Comparison of ENCODE assay signal across 19 cellular contexts in the genomic region with DNA sequence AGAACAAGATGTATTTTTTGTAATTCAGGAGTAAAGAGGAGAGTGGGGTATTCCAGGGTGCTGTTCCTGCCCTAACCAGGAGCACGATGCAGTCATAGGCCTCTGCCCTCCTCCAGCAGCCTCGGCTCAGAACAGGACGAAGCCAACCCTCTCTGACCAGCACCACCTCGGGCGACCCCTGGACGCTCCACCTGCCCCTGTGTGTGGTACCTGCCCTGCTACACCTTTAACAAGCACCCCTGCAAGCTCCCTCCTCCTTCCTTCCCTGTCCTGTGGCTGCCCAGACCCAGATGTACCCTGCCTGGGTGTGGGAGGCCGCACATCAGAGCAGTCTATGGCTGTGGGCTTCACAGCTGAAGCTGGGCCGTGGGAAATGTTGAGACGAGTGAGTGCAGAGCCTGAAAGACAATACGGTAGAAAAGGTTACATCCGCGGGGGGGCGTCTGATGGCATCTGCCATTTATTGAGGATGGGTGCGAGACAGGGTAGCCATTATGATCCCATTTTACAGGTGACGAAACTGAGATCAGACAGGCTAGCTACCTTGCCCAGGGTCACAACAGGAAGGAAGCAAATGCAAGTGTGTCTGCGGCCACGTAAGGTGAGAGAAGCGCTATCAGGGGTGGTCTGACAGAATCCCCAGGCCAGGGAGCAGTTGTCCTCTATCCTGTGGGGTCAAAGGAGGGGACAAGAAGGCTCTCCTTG. TPM values are rescaled to one million over a fixed set of nuclear protein-coding genes. Genes with fewer than 3 reads are reported as not detected.
DNase-seq lines count a peak whose midpoint lies in the region; ATAC-seq and TF ChIP-seq lines count a peak whose summit lies in the region.
"Had no signal": no experiment of that assay in that cellular context is flagged by ENCODE, and none has a peak within 500 bp of the region (broad histone marks: within the 10 kb centered on the region; RNA-seq: fewer than 3 reads in every experiment).

No MANE protein-coding gene starts in this region.

- no peak for TF ChIP-seq POLR2A in heart left ventricle (IDR thresholded peaks at IDR 0.05)

- peak in 1 of 4 donors; percentile 25 for ATAC-seq in heart left ventricle
- ATAC-seq in left cardiac atrium: no peak
- no peak for ATAC-seq in psoas muscle
- ATAC-seq in aorta (ENCODE audit: low FRiP score): no peak
- ATAC-seq: naive thymus-derived CD8-positive, alpha-beta T cell; stimulated activated naive CD8-positive, alpha-beta T cell treated with anti-CD3 and anti-CD28 coated beads, Interleukin-15, amount 100 ng/mL, for 72 hours; T-cell had no signal

- H3K9me3 ChIP-seq in heart left ventricle: no peaks in the 10 kb centered on the region
- no peaks in the 10 kb centered on the region for H3K9me3 ChIP-seq in liver (ENCODE audit: control insufficient read depth in 4 of 4, low read length in 3 of 4)
- H3K9me3 ChIP-seq in psoas muscle: no peaks in the 10 kb centered on the region
- no peaks in the 10 kb centered on the region for H3K9me3 ChIP-seq in aorta (ENCODE audit: control insufficient read depth, low read length)

- H3K36me3 ChIP-seq in heart left ventricle (no peaks in the 10 kb centered on the region), liver (ENCODE audit: control insufficient read depth in 4 of 4, insufficient read depth in 3 of 4, low read depth in 1 of 4, low read length in 3 of 4) (peaks cover 0 to 2% (median 0%) of the 10 kb centered on the region in 4 donors), psoas muscle (ENCODE audit: insufficient read depth in 1 of 2, low read depth in 1 of 2) (no peaks in the 10 kb centered on the region), aorta (ENCODE audit: control insufficient read depth in 1 of 2, insufficient read depth in 2 of 2, low read length in 1 of 2) (no peaks in the 10 kb centered on the region)

- H3K9ac ChIP-seq in liver (ENCODE audit: low read depth in 1 of 2, low read length in 2 of 2): peak overlapping the region in 1 of 2 donors; percentile 34

- H3K27me3 ChIP-seq in heart left ventricle (no peaks in the 10 kb centered on the region), liver (ENCODE audit: control insufficient read depth in 4 of 4, insufficient read depth in 4 of 4, low read length in 3 of 4) (peaks cover 0 to 4% (median 3%) of the 10 kb centered on the region in 4 donors), psoas muscle (ENCODE audit: insufficient read depth in 3 of 3, low read length in 2 of 3) (no peaks in the 10 kb centered on the region), aorta (ENCODE audit: control insufficient read depth in 1 of 2, insufficient read depth in 2 of 2, low read length in 1 of 2) (no peaks in the 10 kb centered on the region), dorsolateral prefrontal cortex (peaks cover 0 to 26% (median 0%) of the 10 kb centered on the region in 45 donors)

- TF ChIP-seq CTCF in heart left ventricle (IDR thresholded peaks at IDR 0.05) (no peak), liver (IDR thresholded peaks at IDR 0.05; ENCODE audit: low read depth, low read length, missing input control) (no peak), psoas muscle (IDR thresholded peaks at IDR 0.05) (no peak), dorsolateral prefrontal cortex (IDR thresholded peaks at IDR 0.05 in 54 of 56, conservative IDR thresholded peaks at IDR 0.05 in 2 of 56; ENCODE audit: low read depth in 1 of 56, partially characterized antibody in 56 of 56) (no peak)

- no peak for TF ChIP-seq RAD21 in liver (IDR thresholded peaks at IDR 0.05)

- DNase-seq in heart left ventricle (no peak), left cardiac atrium (no peak), psoas muscle (no peak), aorta (peak in 1 of 2 donors; percentile 72), dorsolateral prefrontal cortex (no peak), AG08396 (ENCODE audit: low spot score) (no peak), HuH-7.5 (ENCODE audit: low spot score) (no peak)
- DNase-seq: activated CD4-positive, alpha-beta T cell treated with anti-CD3 and anti-CD28 coated beads, Interleukin-2, amount 50 U/mL, for 4 hours; activated naive CD4-positive, alpha-beta T cell treated with Interleukin-2 at 50 U/mL for 16 hours; anterior cingulate cortex; DMS53; Karpas-422; naive thymus-derived CD8-positive, alpha-beta T cell; NCI-H1092 treated with DMSO at 0.1 percent for 48 hours; NCI-H2107; NCI-H524; stimulated activated naive CD8-positive, alpha-beta T cell treated with anti-CD3 and anti-CD28 coated beads, Interleukin-15, amount 100 ng/mL, for 72 hours; T-cell had no signal

- intact Hi-C loops in heart left ventricle (cut with DNase I): loop anchor here in 4 of 10 donors (10.0 kb wide), 3 partner anchors 59 to 109 kb away; no protein-coding TSS in a partner anchor
- intact Hi-C loops in left cardiac atrium (cut with DNase I): loop anchor here in 1 of 2 donors (10.0 kb wide), 1 partner anchor 109 kb away; no protein-coding TSS in a partner anchor
- intact Hi-C loops in psoas muscle (cut with DNase I): no loop called here
- intact Hi-C loops in aorta (cut with DNase I): loop anchor here in 1 of 2 donors (5.0 to 10.0 kb wide), 3 partner anchors 36 to 249 kb away; no protein-coding TSS in a partner anchor
- intact Hi-C loops in dorsolateral prefrontal cortex (cut with DNase I): no loop called here

- 72 to 78% (median 77%) methylated on average over 18 of the region's 18 CpGs for WGBS in heart left ventricle, 4 donors
- WGBS in liver: 74% methylated on average over 18 of the region's 18 CpGs
- 74 to 84% (median 78%) methylated on average over 18 of the region's 18 CpGs for WGBS in psoas muscle, 3 donors
- whole genome bisulfite sequencing in aorta, 2 donors: 91% methylated on average over 18 of the region's 18 CpGs

- peak overlapping the region in 7 of 12 donors; percentile 6 to 86 (median 35) for H3K27ac ChIP-seq in heart left ventricle
- H3K27ac ChIP-seq in liver (ENCODE audit: low read depth in 1 of 2, low read length in 2 of 2): peak overlapping the region; percentile 53 to 58
- H3K27ac ChIP-seq in psoas muscle: peak overlapping the region; percentile 13
- peak overlapping the region; percentile 46 to 48 for H3K27ac ChIP-seq in aorta (ENCODE audit: low read depth in 1 of 2, low read length in 2 of 2)
- peak overlapping the region in 11 of 59 donors; percentile 0 to 57 (median 14) for H3K27ac ChIP-seq in dorsolateral prefrontal cortex

- H3K4me1 ChIP-seq in heart left ventricle: peaks cover 0 to 43% (median 11%) of the 10 kb centered on the region in 12 donors
- no peaks in the 10 kb centered on the region for H3K4me1 ChIP-seq in liver (ENCODE audit: control insufficient read depth in 4 of 4, insufficient read depth in 4 of 4, low read length in 3 of 4)
- no peaks in the 10 kb centered on the region for H3K4me1 ChIP-seq in psoas muscle
- peaks cover 6 to 15% of the 10 kb centered on the region in 2 donors for H3K4me1 ChIP-seq in aorta (ENCODE audit: control insufficient read depth in 1 of 2, insufficient read depth in 2 of 2, low read length in 2 of 2)

- H3K4me3 ChIP-seq in heart left ventricle (peak overlapping the region in 8 of 12 donors; percentile 10 to 65 (median 53)), liver (ENCODE audit: low read depth in 1 of 3, low read length in 3 of 3) (no peak overlapping the region), psoas muscle (peak overlapping the region; percentile 60), aorta (ENCODE audit: low read length in 2 of 2) (no peak overlapping the region), dorsolateral prefrontal cortex (peak overlapping the region in 23 of 59 donors; percentile 1 to 58 (median 29))

TF ChIP-seq in liver, 16 proteins besides CTCF, POLR2A, EP300 and RAD21 (continues in another document):
- TF ChIP-seq, protein P1, sequence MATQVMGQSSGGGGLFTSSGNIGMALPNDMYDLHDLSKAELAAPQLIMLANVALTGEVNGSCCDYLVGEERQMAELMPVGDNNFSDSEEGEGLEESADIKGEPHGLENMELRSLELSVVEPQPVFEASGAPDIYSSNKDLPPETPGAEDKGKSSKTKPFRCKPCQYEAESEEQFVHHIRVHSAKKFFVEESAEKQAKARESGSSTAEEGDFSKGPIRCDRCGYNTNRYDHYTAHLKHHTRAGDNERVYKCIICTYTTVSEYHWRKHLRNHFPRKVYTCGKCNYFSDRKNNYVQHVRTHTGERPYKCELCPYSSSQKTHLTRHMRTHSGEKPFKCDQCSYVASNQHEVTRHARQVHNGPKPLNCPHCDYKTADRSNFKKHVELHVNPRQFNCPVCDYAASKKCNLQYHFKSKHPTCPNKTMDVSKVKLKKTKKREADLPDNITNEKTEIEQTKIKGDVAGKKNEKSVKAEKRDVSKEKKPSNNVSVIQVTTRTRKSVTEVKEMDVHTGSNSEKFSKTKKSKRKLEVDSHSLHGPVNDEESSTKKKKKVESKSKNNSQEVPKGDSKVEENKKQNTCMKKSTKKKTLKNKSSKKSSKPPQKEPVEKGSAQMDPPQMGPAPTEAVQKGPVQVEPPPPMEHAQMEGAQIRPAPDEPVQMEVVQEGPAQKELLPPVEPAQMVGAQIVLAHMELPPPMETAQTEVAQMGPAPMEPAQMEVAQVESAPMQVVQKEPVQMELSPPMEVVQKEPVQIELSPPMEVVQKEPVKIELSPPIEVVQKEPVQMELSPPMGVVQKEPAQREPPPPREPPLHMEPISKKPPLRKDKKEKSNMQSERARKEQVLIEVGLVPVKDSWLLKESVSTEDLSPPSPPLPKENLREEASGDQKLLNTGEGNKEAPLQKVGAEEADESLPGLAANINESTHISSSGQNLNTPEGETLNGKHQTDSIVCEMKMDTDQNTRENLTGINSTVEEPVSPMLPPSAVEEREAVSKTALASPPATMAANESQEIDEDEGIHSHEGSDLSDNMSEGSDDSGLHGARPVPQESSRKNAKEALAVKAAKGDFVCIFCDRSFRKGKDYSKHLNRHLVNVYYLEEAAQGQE (IDR thresholded peaks at IDR 0.05): no peak
- TF ChIP-seq JUND (IDR thresholded peaks at IDR 0.05) (no peak), GABPA (IDR thresholded peaks at IDR 0.05 in 1 of 2, conservative IDR thresholded peaks at IDR 0.05 in 1 of 2) (no peak)

RNA-seq across cellular contexts. Expression of a gene that starts 4.6 kb away (rescaled TPM):
- total RNA-seq in heart left ventricle: 10 to 100 TPM; 11.6 to 37.9 (median 15.8) TPM
- polyA plus RNA-seq in heart left ventricle: 10 to 100 TPM in 1 of 2 donors, 1 to 10 TPM in 1; 5.9 to 11.7 TPM
- total RNA-seq in left cardiac atrium: 10 to 100 TPM; 16.1 to 27.2 TPM
- total RNA-seq in liver: 1 to 10 TPM; 3.3 to 4.1 TPM
- polyA plus RNA-seq in liver: 1 to 10 TPM; 4.1 to 6.0 TPM
- total RNA-seq in psoas muscle: 10 to 100 TPM in 3 of 4 donors, 1 to 10 TPM in 1; 7.6 to 14.5 (median 10.8) TPM
- 1 to 10 TPM; 2.7 to 6.6 (median 3.4) TPM for polyA plus RNA-seq in psoas muscle
- 100 to 1,000 TPM; 113 to 133 TPM for total RNA-seq in aorta
- polyA plus RNA-seq in aorta: 10 to 100 TPM; 33.5 to 59.6 TPM
- 10 to 100 TPM in 41 of 120 experiments, 1 to 10 TPM in 79; 4.2 to 20.8 (median 8.6) TPM for total RNA-seq in dorsolateral prefrontal cortex
- total RNA-seq: naive thymus-derived CD8-positive, alpha-beta T cell had no signal
- polyA plus RNA-seq: naive thymus-derived CD8-positive, alpha-beta T cell had no signal

Comparison
In these comparisons a context has a peak if more than half of its experiments do, and no peak if none do; other contexts are left out.
1. H3K4me3 ChIP-seq: peak in heart left ventricle (8 of 12) and psoas muscle (single experiment); none in liver (0 of 3) and aorta (0 of 2).